ENCODE assay signal across 8 cellular contexts in the genomic region with DNA sequence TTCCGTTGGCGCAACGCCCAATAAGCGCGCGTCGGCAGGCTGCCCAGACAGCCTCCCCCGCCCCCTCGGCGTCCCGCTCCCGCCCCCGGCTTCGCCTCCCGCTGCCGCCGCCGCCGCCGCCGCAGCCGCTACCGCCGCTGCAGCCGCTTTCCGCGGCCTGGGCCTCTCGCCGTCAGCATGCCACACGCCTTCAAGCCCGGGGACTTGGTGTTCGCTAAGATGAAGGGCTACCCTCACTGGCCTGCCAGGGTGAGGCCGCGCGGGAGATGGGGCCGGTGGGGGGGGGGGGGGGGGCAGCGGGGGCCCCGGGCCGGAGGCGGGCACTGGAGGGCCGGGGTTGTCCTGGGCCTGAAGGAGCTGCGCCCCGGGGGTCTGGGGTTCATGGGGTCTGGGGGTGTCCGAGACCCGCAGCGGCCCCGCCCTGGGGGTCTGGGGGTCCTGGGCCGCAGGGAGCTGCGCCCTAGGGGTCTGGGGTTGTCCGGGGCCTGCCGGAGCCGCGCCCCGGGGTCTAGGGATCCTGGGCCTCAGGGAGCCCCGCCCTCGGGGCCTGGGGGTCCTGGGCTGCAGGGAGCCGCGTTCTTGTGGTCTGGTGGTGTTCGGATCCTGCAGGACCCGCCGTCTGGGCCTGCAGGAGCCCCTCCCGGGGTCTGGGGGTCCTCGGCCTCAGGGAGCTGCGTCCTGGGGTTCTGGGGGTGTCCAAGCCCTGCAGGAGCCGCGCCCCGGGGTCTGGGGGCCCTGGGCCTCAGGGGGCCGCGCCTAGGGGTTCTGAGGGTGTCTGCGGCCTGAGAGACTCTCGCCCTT. TPM values are rescaled to one million over a fixed set of nuclear protein-coding genes. Genes with fewer than 3 reads are reported as not detected.
DNase-seq lines count a peak whose midpoint lies in the region; ATAC-seq and TF ChIP-seq lines count a peak whose summit lies in the region.

HDGFL2 (plus strand) TSS at position 124 of the 801 bp plus-strand sequence; CDS start at position 178, 54 bp downstream.

- no peak for TF ChIP-seq CTCF in epithelial cell of esophagus (IDR thresholded peaks at IDR 0.05; ENCODE audit: insufficient read depth, low read depth, low read length, missing control alignments)

- H3K36me3 Mint-ChIP-seq in activated naive CD4-positive, alpha-beta T cell treated with anti-CD3 and anti-CD28 coated beads for 36 hours (ENCODE audit: low read depth): no peaks in the 10 kb centered on the region
- no peaks in the 10 kb centered on the region for H3K36me3 Mint-ChIP-seq in natural killer cell treated with Interleukin-12 subunit alpha and Interleukin-12 subunit beta and Interleukin-15 and Interleukin-18, amount 100 ng/mL, for 72 hours

- intact Hi-C loops in activated naive CD4-positive, alpha-beta T cell treated with anti-CD3 and anti-CD28 coated beads for 36 hours (cut with micrococcal nuclease): loop anchor here (1.0 to 5.0 kb wide), 7 partner anchors 53 to 1215 kb away; partner anchors contain the start of genes DPP9, FEM1A, FZR1 and MPND

- peak within 1 kb of the TSS; percentile 78 for H3K27ac ChIP-seq in SK-N-MC

- ATAC-seq in natural killer cell treated with Interleukin-12 subunit alpha and Interleukin-12 subunit beta and Interleukin-15 and Interleukin-18, amount 100 ng/mL, for 72 hours: no peak
- ATAC-seq in GM21723 (IDR thresholded peaks at IDR 0.05; ENCODE audit: unreplicated experiment): no peak

- H3K4me3 ChIP-seq in SK-N-MC (peak within 1 kb of the TSS; percentile 94), epithelial cell of esophagus (ENCODE audit: low read length) (peak within 1 kb of the TSS; percentile 77)

- H3K27ac Mint-ChIP-seq in activated naive CD4-positive, alpha-beta T cell treated with anti-CD3 and anti-CD28 coated beads for 36 hours: no peak within 1 kb of the TSS
- peak within 1 kb of the TSS in 1 of 2 donors; percentile 85 for H3K27ac Mint-ChIP-seq in natural killer cell treated with Interleukin-12 subunit alpha and Interleukin-12 subunit beta and Interleukin-15 and Interleukin-18, amount 100 ng/mL, for 72 hours

- H3K9me3 ChIP-seq in SK-N-MC (ENCODE audit: low read depth, low read length): no peaks in the 10 kb centered on the region

- CTCF ChIA-PET in activated naive CD4-positive, alpha-beta T cell treated with anti-CD3 and anti-CD28 coated beads for 36 hours (lab: Charles Lee): interaction anchor here (1.5 kb wide), 1 partner anchor 72 kb away, joined by 10 read pairs; the partner anchor contains the start of gene SH3GL1

- peak within 1 kb of the TSS; percentile 87 for H3K9ac ChIP-seq in SK-N-MC (ENCODE audit: insufficient read length)

- H3K27me3 Mint-ChIP-seq in activated naive CD4-positive, alpha-beta T cell treated with anti-CD3 and anti-CD28 coated beads for 36 hours (ENCODE audit: low read depth): no peaks in the 10 kb centered on the region
- no peaks in the 10 kb centered on the region for H3K27me3 Mint-ChIP-seq in natural killer cell treated with Interleukin-12 subunit alpha and Interleukin-12 subunit beta and Interleukin-15 and Interleukin-18, amount 100 ng/mL, for 72 hours

- peaks cover 21% of the 10 kb centered on the region for H3K4me1 Mint-ChIP-seq in activated naive CD4-positive, alpha-beta T cell treated with anti-CD3 and anti-CD28 coated beads for 36 hours (ENCODE audit: low read depth)
- peaks cover 6 to 23% of the 10 kb centered on the region in 2 donors for H3K4me1 Mint-ChIP-seq in natural killer cell treated with Interleukin-12 subunit alpha and Interleukin-12 subunit beta and Interleukin-15 and Interleukin-18, amount 100 ng/mL, for 72 hours (ENCODE audit: low read depth in 2 of 2)

- H3K36me3 ChIP-seq in SK-N-MC (ENCODE audit: insufficient read depth, low read length): peaks cover 16% of the 10 kb centered on the region; the same call in 1 of the 2 replicates

- H3K4me3 Mint-ChIP-seq in activated naive CD4-positive, alpha-beta T cell treated with anti-CD3 and anti-CD28 coated beads for 36 hours: peak within 1 kb of the TSS; percentile 66
- H3K4me3 Mint-ChIP-seq in natural killer cell treated with Interleukin-12 subunit alpha and Interleukin-12 subunit beta and Interleukin-15 and Interleukin-18, amount 100 ng/mL, for 72 hours: peak within 1 kb of the TSS; percentile 76

- no peaks in the 10 kb centered on the region for H3K9me3 Mint-ChIP-seq in activated naive CD4-positive, alpha-beta T cell treated with anti-CD3 and anti-CD28 coated beads for 36 hours
- H3K9me3 Mint-ChIP-seq in natural killer cell treated with Interleukin-12 subunit alpha and Interleukin-12 subunit beta and Interleukin-15 and Interleukin-18, amount 100 ng/mL, for 72 hours: no peaks in the 10 kb centered on the region

- no peak for DNase-seq in activated naive CD4-positive, alpha-beta T cell treated with anti-CD3 and anti-CD28 coated beads for 36 hours
- no peak for DNase-seq in activated naive CD4-positive, alpha-beta T cell treated with anti-CD3 and anti-CD28 coated beads, Interleukin-2, amount 50 U/mL, for 16 hours
- DNase-seq in SK-N-MC (ENCODE audit: low read depth, low spot score) (no peak), epithelial cell of esophagus (ENCODE audit: low read depth) (no peak), NCI-H510A (lab: John Stamatoyannopoulos, UW) (no peak), EL (no peak)
- DNase-seq in natural killer cell treated with Interleukin-12 subunit alpha and Interleukin-12 subunit beta and Interleukin-15 and Interleukin-18, amount 100 ng/mL, for 72 hours (ENCODE audit: low spot score): no peak

RNA-seq across cellular contexts. Expression of gene HDGFL2, which starts in this region (rescaled TPM):
- total RNA-seq in activated naive CD4-positive, alpha-beta T cell treated with anti-CD3 and anti-CD28 coated beads for 36 hours: 10 to 100 TPM; 43.0 to 43.5 TPM
- 10 to 100 TPM; 43.3 to 47.6 TPM for total RNA-seq in natural killer cell treated with Interleukin-12 subunit alpha and Interleukin-12 subunit beta and Interleukin-15 and Interleukin-18, amount 100 ng/mL, for 72 hours
